Comparison of ENCODE assay signal across 1 cellular context in the genomic region with DNA sequence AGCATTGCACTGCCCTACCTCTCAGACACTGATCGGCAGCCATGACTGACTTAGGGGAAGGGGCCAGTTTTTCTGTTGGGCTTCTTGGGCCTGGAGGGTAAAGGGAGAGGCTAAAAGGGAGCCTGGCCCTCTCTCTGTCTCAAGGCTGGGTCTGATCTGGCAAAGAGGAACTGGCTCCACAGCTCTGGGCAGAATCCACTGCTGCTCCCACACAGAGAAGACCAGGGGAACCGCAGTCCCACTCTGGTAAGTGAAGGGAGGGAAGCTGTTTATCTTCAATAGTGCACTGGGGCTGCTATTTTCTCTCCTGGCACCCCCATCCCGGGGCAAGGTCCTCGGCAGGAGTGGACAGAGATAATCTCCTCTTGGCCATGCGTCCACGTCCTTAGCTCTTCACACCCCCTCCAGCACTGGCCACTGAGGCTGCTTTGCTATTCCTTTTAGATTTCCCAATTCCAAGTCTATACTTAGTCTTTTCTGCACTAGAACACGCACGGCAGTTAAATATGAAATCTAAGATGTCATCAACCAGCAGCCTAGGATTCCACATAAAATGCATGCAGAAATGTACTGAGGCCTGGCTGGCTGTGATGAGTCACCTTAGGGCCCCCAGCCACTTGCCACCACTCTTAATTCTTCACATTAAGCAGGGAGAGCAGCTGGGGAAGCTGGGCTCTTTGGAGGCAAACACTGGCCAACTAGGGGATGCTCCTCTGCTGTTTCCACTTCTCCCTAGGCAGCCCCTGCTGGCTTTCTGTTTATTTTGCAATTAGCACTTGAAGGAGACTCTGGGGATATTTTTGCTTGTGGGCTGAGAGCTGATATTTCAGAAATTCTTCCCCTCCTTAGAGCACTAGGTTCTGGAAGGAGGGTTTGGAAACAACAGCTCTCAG.
TF ChIP-seq lines count a peak whose summit lies in the region.

No MANE protein-coding gene starts in this region.

TF ChIP-seq in HepG2, 621 proteins besides CTCF, POLR2A, EP300 and RAD21 (continued from another document):
- TF ChIP-seq, protein P1, sequence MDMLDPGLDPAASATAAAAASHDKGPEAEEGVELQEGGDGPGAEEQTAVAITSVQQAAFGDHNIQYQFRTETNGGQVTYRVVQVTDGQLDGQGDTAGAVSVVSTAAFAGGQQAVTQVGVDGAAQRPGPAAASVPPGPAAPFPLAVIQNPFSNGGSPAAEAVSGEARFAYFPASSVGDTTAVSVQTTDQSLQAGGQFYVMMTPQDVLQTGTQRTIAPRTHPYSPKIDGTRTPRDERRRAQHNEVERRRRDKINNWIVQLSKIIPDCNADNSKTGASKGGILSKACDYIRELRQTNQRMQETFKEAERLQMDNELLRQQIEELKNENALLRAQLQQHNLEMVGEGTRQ (IDR thresholded peaks at IDR 0.05; ENCODE audit: low read depth, low read length), result no peak
- TF ChIP-seq, protein P1 (CRISPR knock-in tag; IDR thresholded peaks at IDR 0.05; ENCODE audit: borderline replicate concordance), result no peak
- no peak for TF ChIP-seq RORA (CRISPR knock-in tag; IDR thresholded peaks at IDR 0.05)
- TF ChIP-seq MEF2D (CRISPR knock-in tag; IDR thresholded peaks at IDR 0.05), result no peak
- no peak for TF ChIP-seq ZNF572 (CRISPR knock-in tag; IDR thresholded peaks at IDR 0.05)
- TF ChIP-seq PPARG (CRISPR knock-in tag; conservative IDR thresholded peaks at IDR 0.05), result no peak
- peak; percentile 32 for TF ChIP-seq HNF4G (IDR thresholded peaks at IDR 0.05; ENCODE audit: borderline replicate concordance, low read depth, low read length)
- TF ChIP-seq HNF4G (CRISPR knock-in tag; IDR thresholded peaks at IDR 0.05; ENCODE audit: borderline replicate concordance, low read depth), result no peak
- TF ChIP-seq ZNF737 (CRISPR knock-in tag; IDR thresholded peaks at IDR 0.05; ENCODE audit: borderline replicate concordance), result no peak
- TF ChIP-seq, protein P2, sequence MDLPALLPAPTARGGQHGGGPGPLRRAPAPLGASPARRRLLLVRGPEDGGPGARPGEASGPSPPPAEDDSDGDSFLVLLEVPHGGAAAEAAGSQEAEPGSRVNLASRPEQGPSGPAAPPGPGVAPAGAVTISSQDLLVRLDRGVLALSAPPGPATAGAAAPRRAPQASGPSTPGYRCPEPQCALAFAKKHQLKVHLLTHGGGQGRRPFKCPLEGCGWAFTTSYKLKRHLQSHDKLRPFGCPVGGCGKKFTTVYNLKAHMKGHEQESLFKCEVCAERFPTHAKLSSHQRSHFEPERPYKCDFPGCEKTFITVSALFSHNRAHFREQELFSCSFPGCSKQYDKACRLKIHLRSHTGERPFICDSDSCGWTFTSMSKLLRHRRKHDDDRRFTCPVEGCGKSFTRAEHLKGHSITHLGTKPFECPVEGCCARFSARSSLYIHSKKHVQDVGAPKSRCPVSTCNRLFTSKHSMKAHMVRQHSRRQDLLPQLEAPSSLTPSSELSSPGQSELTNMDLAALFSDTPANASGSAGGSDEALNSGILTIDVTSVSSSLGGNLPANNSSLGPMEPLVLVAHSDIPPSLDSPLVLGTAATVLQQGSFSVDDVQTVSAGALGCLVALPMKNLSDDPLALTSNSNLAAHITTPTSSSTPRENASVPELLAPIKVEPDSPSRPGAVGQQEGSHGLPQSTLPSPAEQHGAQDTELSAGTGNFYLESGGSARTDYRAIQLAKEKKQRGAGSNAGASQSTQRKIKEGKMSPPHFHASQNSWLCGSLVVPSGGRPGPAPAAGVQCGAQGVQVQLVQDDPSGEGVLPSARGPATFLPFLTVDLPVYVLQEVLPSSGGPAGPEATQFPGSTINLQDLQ (CRISPR knock-in tag; IDR thresholded peaks at IDR 0.05), result no peak
- 0 out of 2 replicates have a peak, but pooled peaks have one; percentile 41 for TF ChIP-seq SALL2 (CRISPR knock-in tag; IDR thresholded peaks at IDR 0.05)
- no peak for TF ChIP-seq ZNF10 (CRISPR knock-in tag; IDR thresholded peaks at IDR 0.05; ENCODE audit: borderline replicate concordance, low read depth)
- no peak for TF ChIP-seq ZNF577 (CRISPR knock-in tag; IDR thresholded peaks at IDR 0.05; ENCODE audit: borderline replicate concordance, low read depth)
- no peak for TF ChIP-seq ZSCAN12 (CRISPR knock-in tag; IDR thresholded peaks at IDR 0.05)
- TF ChIP-seq HNRNPLL (IDR thresholded peaks at IDR 0.05; ENCODE audit: low read depth, low read length, poor library complexity, severe bottlenecking), result no peak
- no peak for TF ChIP-seq ZFX (CRISPR knock-in tag; IDR thresholded peaks at IDR 0.05; ENCODE audit: low read depth)
- TF ChIP-seq CREB1 (IDR thresholded peaks at IDR 0.05), result no peak
- no peak for TF ChIP-seq CREB1 (CRISPR knock-in tag; IDR thresholded peaks at IDR 0.05)
- TF ChIP-seq NR2C2 (CRISPR knock-in tag; IDR thresholded peaks at IDR 0.05; ENCODE audit: borderline replicate concordance), result no peak
- TF ChIP-seq, protein P3, sequence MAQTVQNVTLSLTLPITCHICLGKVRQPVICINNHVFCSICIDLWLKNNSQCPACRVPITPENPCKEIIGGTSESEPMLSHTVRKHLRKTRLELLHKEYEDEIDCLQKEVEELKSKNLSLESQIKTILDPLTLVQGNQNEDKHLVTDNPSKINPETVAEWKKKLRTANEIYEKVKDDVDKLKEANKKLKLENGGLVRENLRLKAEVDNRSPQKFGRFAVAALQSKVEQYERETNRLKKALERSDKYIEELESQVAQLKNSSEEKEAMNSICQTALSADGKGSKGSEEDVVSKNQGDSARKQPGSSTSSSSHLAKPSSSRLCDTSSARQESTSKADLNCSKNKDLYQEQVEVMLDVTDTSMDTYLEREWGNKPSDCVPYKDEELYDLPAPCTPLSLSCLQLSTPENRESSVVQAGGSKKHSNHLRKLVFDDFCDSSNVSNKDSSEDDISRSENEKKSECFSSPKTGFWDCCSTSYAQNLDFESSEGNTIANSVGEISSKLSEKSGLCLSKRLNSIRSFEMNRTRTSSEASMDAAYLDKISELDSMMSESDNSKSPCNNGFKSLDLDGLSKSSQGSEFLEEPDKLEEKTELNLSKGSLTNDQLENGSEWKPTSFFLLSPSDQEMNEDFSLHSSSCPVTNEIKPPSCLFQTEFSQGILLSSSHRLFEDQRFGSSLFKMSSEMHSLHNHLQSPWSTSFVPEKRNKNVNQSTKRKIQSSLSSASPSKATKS (CRISPR knock-in tag; IDR thresholded peaks at IDR 0.05), result no peak
- no peak for TF ChIP-seq REPIN1 (CRISPR knock-in tag; IDR thresholded peaks at IDR 0.05; ENCODE audit: borderline replicate concordance, low read depth)
- no peak for TF ChIP-seq KDM1A (CRISPR knock-in tag; IDR thresholded peaks at IDR 0.05)
- TF ChIP-seq, protein P4, sequence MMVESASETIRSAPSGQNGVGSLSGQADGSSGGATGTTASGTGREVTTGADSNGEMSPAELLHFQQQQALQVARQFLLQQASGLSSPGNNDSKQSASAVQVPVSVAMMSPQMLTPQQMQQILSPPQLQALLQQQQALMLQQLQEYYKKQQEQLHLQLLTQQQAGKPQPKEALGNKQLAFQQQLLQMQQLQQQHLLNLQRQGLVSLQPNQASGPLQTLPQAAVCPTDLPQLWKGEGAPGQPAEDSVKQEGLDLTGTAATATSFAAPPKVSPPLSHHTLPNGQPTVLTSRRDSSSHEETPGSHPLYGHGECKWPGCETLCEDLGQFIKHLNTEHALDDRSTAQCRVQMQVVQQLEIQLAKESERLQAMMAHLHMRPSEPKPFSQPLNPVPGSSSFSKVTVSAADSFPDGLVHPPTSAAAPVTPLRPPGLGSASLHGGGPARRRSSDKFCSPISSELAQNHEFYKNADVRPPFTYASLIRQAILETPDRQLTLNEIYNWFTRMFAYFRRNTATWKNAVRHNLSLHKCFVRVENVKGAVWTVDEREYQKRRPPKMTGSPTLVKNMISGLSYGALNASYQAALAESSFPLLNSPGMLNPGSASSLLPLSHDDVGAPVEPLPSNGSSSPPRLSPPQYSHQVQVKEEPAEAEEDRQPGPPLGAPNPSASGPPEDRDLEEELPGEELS (CRISPR knock-in tag; IDR thresholded peaks at IDR 0.05), result 0 out of 2 replicates have a peak, but pooled peaks have one; percentile 11
- no peak for TF ChIP-seq NR1H2 (CRISPR knock-in tag; IDR thresholded peaks at IDR 0.05; ENCODE audit: borderline replicate concordance, low read depth)
- TF ChIP-seq, protein P5, sequence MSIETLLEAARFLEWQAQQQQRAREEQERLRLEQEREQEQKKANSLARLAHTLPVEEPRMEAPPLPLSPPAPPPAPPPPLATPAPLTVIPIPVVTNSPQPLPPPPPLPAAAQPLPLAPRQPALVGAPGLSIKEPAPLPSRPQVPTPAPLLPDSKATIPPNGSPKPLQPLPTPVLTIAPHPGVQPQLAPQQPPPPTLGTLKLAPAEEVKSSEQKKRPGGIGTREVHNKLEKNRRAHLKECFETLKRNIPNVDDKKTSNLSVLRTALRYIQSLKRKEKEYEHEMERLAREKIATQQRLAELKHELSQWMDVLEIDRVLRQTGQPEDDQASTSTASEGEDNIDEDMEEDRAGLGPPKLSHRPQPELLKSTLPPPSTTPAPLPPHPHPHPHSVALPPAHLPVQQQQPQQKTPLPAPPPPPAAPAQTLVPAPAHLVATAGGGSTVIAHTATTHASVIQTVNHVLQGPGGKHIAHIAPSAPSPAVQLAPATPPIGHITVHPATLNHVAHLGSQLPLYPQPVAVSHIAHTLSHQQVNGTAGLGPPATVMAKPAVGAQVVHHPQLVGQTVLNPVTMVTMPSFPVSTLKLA (IDR thresholded peaks at IDR 0.05), result no peak
- no peak for TF ChIP-seq PCBP1 (IDR thresholded peaks at IDR 0.05; ENCODE audit: borderline replicate concordance, low read depth, low read length)
- TF ChIP-seq, protein P6, sequence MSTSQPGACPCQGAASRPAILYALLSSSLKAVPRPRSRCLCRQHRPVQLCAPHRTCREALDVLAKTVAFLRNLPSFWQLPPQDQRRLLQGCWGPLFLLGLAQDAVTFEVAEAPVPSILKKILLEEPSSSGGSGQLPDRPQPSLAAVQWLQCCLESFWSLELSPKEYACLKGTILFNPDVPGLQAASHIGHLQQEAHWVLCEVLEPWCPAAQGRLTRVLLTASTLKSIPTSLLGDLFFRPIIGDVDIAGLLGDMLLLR (CRISPR knock-in tag; IDR thresholded peaks at IDR 0.05), result no peak
- no peak for TF ChIP-seq GFI1 (CRISPR knock-in tag; IDR thresholded peaks at IDR 0.05; ENCODE audit: borderline replicate concordance)
- TF ChIP-seq, protein P7, sequence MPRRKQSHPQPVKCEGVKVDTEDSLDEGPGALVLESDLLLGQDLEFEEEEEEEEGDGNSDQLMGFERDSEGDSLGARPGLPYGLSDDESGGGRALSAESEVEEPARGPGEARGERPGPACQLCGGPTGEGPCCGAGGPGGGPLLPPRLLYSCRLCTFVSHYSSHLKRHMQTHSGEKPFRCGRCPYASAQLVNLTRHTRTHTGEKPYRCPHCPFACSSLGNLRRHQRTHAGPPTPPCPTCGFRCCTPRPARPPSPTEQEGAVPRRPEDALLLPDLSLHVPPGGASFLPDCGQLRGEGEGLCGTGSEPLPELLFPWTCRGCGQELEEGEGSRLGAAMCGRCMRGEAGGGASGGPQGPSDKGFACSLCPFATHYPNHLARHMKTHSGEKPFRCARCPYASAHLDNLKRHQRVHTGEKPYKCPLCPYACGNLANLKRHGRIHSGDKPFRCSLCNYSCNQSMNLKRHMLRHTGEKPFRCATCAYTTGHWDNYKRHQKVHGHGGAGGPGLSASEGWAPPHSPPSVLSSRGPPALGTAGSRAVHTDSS (CRISPR knock-in tag; conservative IDR thresholded peaks at IDR 0.05), result no peak
- TF ChIP-seq FOSL2 (CRISPR knock-in tag; IDR thresholded peaks at IDR 0.05), result peak; percentile 56
- no peak for TF ChIP-seq SKI (IDR thresholded peaks at IDR 0.05; ENCODE audit: partially characterized antibody)
- no peak for TF ChIP-seq MAFG (CRISPR knock-in tag; IDR thresholded peaks at IDR 0.05)
- TF ChIP-seq TEAD3 (CRISPR knock-in tag; optimal IDR thresholded peaks at IDR 0.05; ENCODE audit: borderline replicate concordance), result peak; percentile 20
- no peak for TF ChIP-seq KAT2B (IDR thresholded peaks at IDR 0.05; ENCODE audit: borderline replicate concordance, low read depth, low read length)
- TF ChIP-seq ARNT2 (CRISPR knock-in tag; IDR thresholded peaks at IDR 0.05; ENCODE audit: low read depth), result no peak
- TF ChIP-seq ZNF232 (CRISPR knock-in tag; IDR thresholded peaks at IDR 0.05; ENCODE audit: borderline replicate concordance), result 0 out of 2 replicates have a peak, but pooled peaks have one; percentile 27
- no peak for TF ChIP-seq TARDBP (CRISPR knock-in tag; IDR thresholded peaks at IDR 0.05)
- peak; percentile 15; the same call in 1 of the 2 replicates for TF ChIP-seq POGZ (CRISPR knock-in tag; IDR thresholded peaks at IDR 0.05)
- TF ChIP-seq, protein P8, sequence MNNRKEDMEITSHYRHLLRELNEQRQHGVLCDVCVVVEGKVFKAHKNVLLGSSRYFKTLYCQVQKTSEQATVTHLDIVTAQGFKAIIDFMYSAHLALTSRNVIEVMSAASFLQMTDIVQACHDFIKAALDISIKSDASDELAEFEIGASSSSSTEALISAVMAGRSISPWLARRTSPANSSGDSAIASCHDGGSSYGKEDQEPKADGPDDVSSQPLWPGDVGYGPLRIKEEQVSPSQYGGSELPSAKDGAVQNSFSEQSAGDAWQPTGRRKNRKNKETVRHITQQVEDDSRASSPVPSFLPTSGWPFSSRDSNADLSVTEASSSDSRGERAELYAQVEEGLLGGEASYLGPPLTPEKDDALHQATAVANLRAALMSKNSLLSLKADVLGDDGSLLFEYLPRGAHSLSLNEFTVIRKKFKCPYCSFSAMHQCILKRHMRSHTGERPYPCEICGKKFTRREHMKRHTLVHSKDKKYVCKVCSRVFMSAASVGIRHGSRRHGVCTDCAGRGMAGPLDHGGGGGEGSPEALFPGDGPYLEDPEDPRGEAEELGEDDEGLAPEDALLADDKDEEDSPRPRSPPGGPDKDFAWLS (CRISPR knock-in tag; IDR thresholded peaks at IDR 0.05; ENCODE audit: borderline replicate concordance), result no peak
- TF ChIP-seq HNF4A (CRISPR knock-in tag; IDR thresholded peaks at IDR 0.05), result 0 out of 2 replicates have a peak, but pooled peaks have one; percentile 19
- TF ChIP-seq MAFK (conservative IDR thresholded peaks at IDR 0.05 in 1 of 2, IDR thresholded peaks at IDR 0.05 in 1 of 2; ENCODE audit: low read length in 2 of 2), result no peak
- TF ChIP-seq, protein P9, sequence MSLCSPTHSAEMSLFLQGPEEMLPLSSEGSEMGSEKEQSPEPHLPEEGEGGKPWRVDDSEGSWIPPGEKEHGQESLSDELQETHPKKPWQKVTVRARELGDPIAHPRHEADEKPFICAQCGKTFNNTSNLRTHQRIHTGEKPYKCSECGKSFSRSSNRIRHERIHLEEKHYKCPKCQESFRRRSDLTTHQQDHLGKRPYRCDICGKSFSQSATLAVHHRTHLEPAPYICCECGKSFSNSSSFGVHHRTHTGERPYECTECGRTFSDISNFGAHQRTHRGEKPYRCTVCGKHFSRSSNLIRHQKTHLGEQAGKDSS (CRISPR knock-in tag; IDR thresholded peaks at IDR 0.05; ENCODE audit: borderline replicate concordance, low read depth), result no peak
